8 cellular contexts compared by ENCODE assay signal in the genomic region with DNA sequence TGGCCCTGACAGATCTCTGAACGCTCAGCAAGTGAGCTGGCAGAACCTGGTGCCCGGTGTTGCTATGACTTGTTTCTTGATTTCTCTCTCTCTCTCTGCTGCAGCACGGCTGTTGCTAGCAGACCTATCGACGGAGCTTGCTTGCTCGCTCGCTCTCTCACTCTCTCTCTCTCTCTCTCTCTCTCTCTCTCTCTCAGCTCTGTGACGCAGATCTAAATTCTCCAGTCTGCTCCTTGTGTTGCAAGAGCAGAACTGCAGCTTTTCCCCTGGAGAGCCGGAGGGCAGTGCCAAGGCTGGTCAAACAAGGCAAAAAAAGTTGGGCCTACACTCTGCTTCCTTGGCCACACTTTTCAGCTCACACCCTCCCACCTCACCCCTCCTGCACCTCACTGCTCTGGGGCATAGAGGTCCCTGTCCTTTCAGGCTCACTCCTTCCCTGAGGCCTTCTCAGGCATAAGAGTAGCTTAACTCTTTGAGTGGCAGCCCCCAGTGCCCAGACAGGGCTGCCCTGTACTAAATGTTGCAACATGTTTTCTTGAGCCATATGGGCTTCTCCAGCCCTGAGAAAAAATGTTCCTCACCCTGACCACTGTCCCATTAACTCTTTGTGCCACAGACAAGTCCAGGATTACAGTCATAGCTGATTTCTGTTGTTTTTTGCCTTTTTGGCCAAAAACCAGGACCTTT.
DNase-seq lines count a peak whose midpoint lies in the region; ATAC-seq and TF ChIP-seq lines count a peak whose summit lies in the region.

No MANE protein-coding gene starts in this region.

- peaks cover 65 to 89% (median 72%) of the 10 kb centered on the region in 10 experiments for H3K4me1 ChIP-seq in BLaER1 treated with 17β-estradiol and CSF1 and Interleukin-3, amounts not matched to agents 10 nM and 100 nM
- H3K4me1 ChIP-seq in KMS-11 (ENCODE audit: low read depth, poor library complexity, severe bottlenecking): peaks cover 66% of the 10 kb centered on the region

- H3K4me3 Mint-ChIP-seq in central memory CD8-positive, alpha-beta T cell: peak overlapping the region; percentile 84

- H3K79me2 ChIP-seq in KMS-11 (ENCODE audit: insufficient read depth, low read depth): peaks cover 77% of the 10 kb centered on the region

- no peak overlapping the region for H2AFZ ChIP-seq in KMS-11 (ENCODE audit: low read depth)

- H3K9me3 ChIP-seq in BLaER1 treated with 17β-estradiol and CSF1 and Interleukin-3, amounts not matched to agents 10 nM and 100 nM (replicated peaks in 1 of 11): no peaks in the 10 kb centered on the region

- peak overlapping the region in 10 of 11 experiments; percentile 44 to 97 (median 88); a peak in 19 of 22 replicates for H3K27ac ChIP-seq in BLaER1 treated with 17β-estradiol and CSF1 and Interleukin-3, amounts not matched to agents 10 nM and 100 nM
- H3K27ac ChIP-seq in KMS-11: peak overlapping the region; percentile 92

- H3K36me3 ChIP-seq in BLaER1 treated with 17β-estradiol and CSF1 and Interleukin-3, amounts not matched to agents 10 nM and 100 nM: peaks cover 0 to 7% (median 0%) of the 10 kb centered on the region in 11 experiments; a peak in 4 of 22 replicates
- H3K36me3 ChIP-seq in KMS-11 (ENCODE audit: insufficient read depth): no peaks in the 10 kb centered on the region

- DNase-seq in activated CD4-positive, alpha-beta T cell treated with anti-CD3 and anti-CD28 coated beads for 1 hour: peak; percentile 65
- peak; percentile 48 to 74 for DNase-seq in central memory CD8-positive, alpha-beta T cell (ENCODE audit: low spot score in 2 of 2)
- peak; percentile 90 for DNase-seq in kidney glomerular epithelial cell (lab: John Stamatoyannopoulos, UW)
- DNase-seq in stimulated activated CD4-positive, alpha-beta T cell treated with anti-CD3 and anti-CD28 coated beads, Interleukin-12 subunit alpha, Interleukin-12 subunit beta, amount 100 ng/mL, for 48 hours (ENCODE audit: low read depth in 2 of 3, low spot score in 1 of 3): peak; percentile 61 to 71 (median 67)
- DNase-seq in NCI-H2081 (lab: John Stamatoyannopoulos, UW): no peak

- H3K4me2 ChIP-seq in BLaER1 treated with 17β-estradiol and CSF1 and Interleukin-3, amounts not matched to agents 10 nM and 100 nM: peak overlapping the region; percentile 76 to 96 (median 87)
- peak overlapping the region; percentile 98 for H3K4me2 ChIP-seq in KMS-11

- H3K9me3 Mint-ChIP-seq in central memory CD8-positive, alpha-beta T cell: peaks cover 6% of the 10 kb centered on the region

- peak overlapping the region in 1 of 10 experiments; percentile 36; a peak in 2 of 20 replicates for H3K4me3 ChIP-seq in BLaER1 treated with 17β-estradiol and CSF1 and Interleukin-3, amounts not matched to agents 10 nM and 100 nM
- H3K4me3 ChIP-seq in KMS-11 (IDR thresholded peaks at IDR 0.05; ENCODE audit: insufficient read depth, low read depth, low read length): no peak overlapping the region

- H3K9ac ChIP-seq in BLaER1 treated with 17β-estradiol and CSF1 and Interleukin-3, amounts not matched to agents 10 nM and 100 nM: peak overlapping the region in 9 of 11 experiments; percentile 4 to 81 (median 36); a peak in 9 of 22 replicates
- peak overlapping the region; percentile 81; the same call in 1 of the 2 replicates for H3K9ac ChIP-seq in KMS-11

- ATAC-seq in GM19372 (IDR thresholded peaks at IDR 0.05; ENCODE audit: low read depth, unreplicated experiment): peak; percentile 24
- peak; percentile 37 for ATAC-seq in central memory CD8-positive, alpha-beta T cell (replicated peaks; ENCODE audit: extremely low read depth, poor library complexity, severe bottlenecking)

- H3K27ac Mint-ChIP-seq in central memory CD8-positive, alpha-beta T cell (ENCODE audit: low read depth): peak overlapping the region; percentile 99

- peaks cover 0 to 11% (median 0%) of the 10 kb centered on the region in 11 experiments; a peak in 3 of 22 replicates for H4K20me1 ChIP-seq in BLaER1 treated with 17β-estradiol and CSF1 and Interleukin-3, amounts not matched to agents 10 nM and 100 nM
- no peaks in the 10 kb centered on the region for H4K20me1 ChIP-seq in KMS-11 (ENCODE audit: insufficient read depth)

- peaks cover 30% of the 10 kb centered on the region for H3K36me3 Mint-ChIP-seq in central memory CD8-positive, alpha-beta T cell (ENCODE audit: insufficient read depth)

- TF ChIP-seq CTCF in KMS-11 (conservative IDR thresholded peaks at IDR 0.05; ENCODE audit: low read depth, low read length): peak; percentile 80

- no peaks in the 10 kb centered on the region for H3K27me3 ChIP-seq in BLaER1 treated with 17β-estradiol and CSF1 and Interleukin-3, amounts not matched to agents 10 nM and 100 nM
- no peaks in the 10 kb centered on the region for H3K27me3 ChIP-seq in KMS-11 (ENCODE audit: insufficient read depth, low read depth)

- peaks cover 75% of the 10 kb centered on the region for H3K4me1 Mint-ChIP-seq in central memory CD8-positive, alpha-beta T cell

- H3K27me3 Mint-ChIP-seq in central memory CD8-positive, alpha-beta T cell: peaks cover 10% of the 10 kb centered on the region

Comparison
In these comparisons a context has a peak if more than half of its experiments do, and no peak if none do; other contexts are left out.
1. DNase-seq: peak in activated CD4-positive, alpha-beta T cell treated with anti-CD3 and anti-CD28 coated beads for 1 hour (single experiment), central memory CD8-positive, alpha-beta T cell (2 of 2), kidney glomerular epithelial cell (single experiment) and stimulated activated CD4-positive, alpha-beta T cell treated with anti-CD3 and anti-CD28 coated beads, Interleukin-12 subunit alpha, Interleukin-12 subunit beta, amount 100 ng/mL, for 48 hours (3 of 3); none in NCI-H2081 (0 of 2).